8 cellular contexts compared by ENCODE assay signal in the genomic region with DNA sequence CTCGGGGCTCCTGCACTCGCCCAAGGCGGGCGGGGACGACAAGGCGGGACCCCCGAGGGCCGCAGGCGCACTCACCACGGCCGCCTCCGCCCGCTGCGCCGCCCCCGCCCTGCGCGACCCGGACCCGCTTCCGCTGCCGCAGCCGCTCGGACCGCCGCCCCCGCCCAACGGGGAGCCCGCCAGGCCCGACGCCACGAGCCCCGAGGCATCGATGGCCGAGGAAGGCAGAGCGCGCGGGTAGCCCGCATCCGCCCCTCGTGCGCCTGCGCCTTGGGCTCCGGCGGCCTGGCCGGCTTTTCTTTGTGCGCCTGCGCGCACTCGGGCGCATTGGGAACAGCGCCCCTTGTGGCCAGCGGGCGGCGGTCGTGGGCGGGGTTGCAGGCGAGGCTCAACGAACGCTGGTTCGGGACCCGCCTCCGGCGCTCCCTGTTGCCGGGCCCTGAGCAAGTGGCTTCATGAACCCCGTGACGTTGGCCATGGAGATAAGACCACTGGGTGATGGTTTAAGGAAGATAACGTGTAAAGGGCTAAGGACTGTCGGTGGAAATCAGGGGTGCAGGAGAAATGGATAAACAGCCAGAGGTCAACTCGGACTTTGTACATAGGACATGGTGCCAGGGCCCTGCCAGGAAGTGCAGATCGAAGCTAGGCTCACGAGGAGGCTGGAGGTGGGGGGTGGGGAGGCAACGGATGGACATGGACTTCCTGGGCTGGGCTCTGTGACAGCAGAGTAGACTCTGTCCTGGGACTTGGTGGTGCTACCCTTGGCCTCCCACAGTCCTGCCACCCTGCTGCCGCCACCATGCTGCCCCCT. TPM values are rescaled to one million over a fixed set of nuclear protein-coding genes. Genes with fewer than 3 reads are reported as not detected.
A peak's percentile ranks its signal among the peaks of the same experiment; 100 is the strongest.
DNase-seq lines count a peak whose midpoint lies in the region; ATAC-seq and TF ChIP-seq lines count a peak whose summit lies in the region.

C8G (plus strand) TSS at position 725 of the 814 bp plus-strand sequence; CDS start at position 803, 78 bp downstream.
A gene with protein sequence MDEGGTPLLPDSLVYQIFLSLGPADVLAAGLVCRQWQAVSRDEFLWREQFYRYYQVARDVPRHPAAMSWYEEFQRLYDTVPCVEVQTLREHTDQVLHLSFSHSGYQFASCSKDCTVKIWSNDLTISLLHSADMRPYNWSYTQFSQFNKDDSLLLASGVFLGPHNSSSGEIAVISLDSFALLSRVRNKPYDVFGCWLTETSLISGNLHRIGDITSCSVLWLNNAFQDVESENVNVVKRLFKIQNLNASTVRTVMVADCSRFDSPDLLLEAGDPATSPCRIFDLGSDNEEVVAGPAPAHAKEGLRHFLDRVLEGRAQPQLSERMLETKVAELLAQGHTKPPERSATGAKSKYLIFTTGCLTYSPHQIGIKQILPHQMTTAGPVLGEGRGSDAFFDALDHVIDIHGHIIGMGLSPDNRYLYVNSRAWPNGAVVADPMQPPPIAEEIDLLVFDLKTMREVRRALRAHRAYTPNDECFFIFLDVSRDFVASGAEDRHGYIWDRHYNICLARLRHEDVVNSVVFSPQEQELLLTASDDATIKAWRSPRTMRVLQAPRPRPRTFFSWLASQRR (minus strand): TSS at position 220 of the 814 bp plus-strand sequence. CDS start 655 bp downstream, outside the sequence.

- TF ChIP-seq RAD21 in liver (IDR thresholded peaks at IDR 0.05), result peak; percentile 60 to 61

- H3K9me3 ChIP-seq in liver (ENCODE audit: control insufficient read depth in 4 of 4, low read length in 3 of 4), result no peaks in the 10 kb centered on the region

- H3K36me3 ChIP-seq in liver (ENCODE audit: control insufficient read depth in 4 of 4, insufficient read depth in 3 of 4, low read depth in 1 of 4, low read length in 3 of 4), result peaks cover 0 to 14% (median 9%) of the 10 kb centered on the region in 4 donors

- H3K27me3 ChIP-seq in liver (ENCODE audit: control insufficient read depth in 4 of 4, insufficient read depth in 4 of 4, low read length in 3 of 4), result no peaks in the 10 kb centered on the region

- ATAC-seq in GM19351 (IDR thresholded peaks at IDR 0.05; ENCODE audit: unreplicated experiment) (peak; percentile 75), HG03520 (IDR thresholded peaks at IDR 0.05; ENCODE audit: unreplicated experiment) (peak; percentile 64)

- H3K9ac ChIP-seq in liver (ENCODE audit: low read depth in 1 of 2, low read length in 2 of 2), result peak within 1 kb of the TSS; percentile 63 to 74

- DNase-seq in CD1c-positive myeloid dendritic cell (ENCODE audit: extremely low spot score) (peak; percentile 99), NCI-H748 (lab: John Stamatoyannopoulos, UW; ENCODE audit: unreplicated experiment) (peak; percentile 96), dermis microvascular lymphatic vessel endothelial cell (ENCODE audit: low read depth in 2 of 2) (peak; percentile 81 to 93)
- DNase-seq in activated CD4-positive, alpha-beta T cell treated with anti-CD3 and anti-CD28 coated beads, Interleukin-2, amount 50 U/mL, for 4 hours, result peak; percentile 89 to 90
- peak; percentile 94 for DNase-seq in stimulated activated CD4-positive, alpha-beta T cell treated with anti-CD3 and anti-CD28 coated beads, Interleukin-4, amount 100 ng/mL, for 1 hour

- H3K4me1 ChIP-seq in liver (ENCODE audit: control insufficient read depth in 4 of 4, insufficient read depth in 4 of 4, low read length in 3 of 4), result peaks cover 17 to 74% (median 44%) of the 10 kb centered on the region in 4 donors

- peak; percentile 99 for TF ChIP-seq CTCF in liver (IDR thresholded peaks at IDR 0.05; ENCODE audit: low read depth, low read length, missing input control)

- 2% methylated on average over 74 of the region's 74 CpGs for WGBS in liver

- H3K27ac ChIP-seq in liver (ENCODE audit: low read depth in 1 of 2, low read length in 2 of 2), result peak within 1 kb of the TSS; percentile 86 to 95

- H3K4me3 ChIP-seq in liver (ENCODE audit: low read depth in 1 of 3, low read length in 3 of 3), result peak within 1 kb of the TSS; percentile 75 to 91 (median 78)

TF ChIP-seq in liver, 16 proteins besides CTCF, POLR2A, EP300 and RAD21:
- TF ChIP-seq, protein P1, sequence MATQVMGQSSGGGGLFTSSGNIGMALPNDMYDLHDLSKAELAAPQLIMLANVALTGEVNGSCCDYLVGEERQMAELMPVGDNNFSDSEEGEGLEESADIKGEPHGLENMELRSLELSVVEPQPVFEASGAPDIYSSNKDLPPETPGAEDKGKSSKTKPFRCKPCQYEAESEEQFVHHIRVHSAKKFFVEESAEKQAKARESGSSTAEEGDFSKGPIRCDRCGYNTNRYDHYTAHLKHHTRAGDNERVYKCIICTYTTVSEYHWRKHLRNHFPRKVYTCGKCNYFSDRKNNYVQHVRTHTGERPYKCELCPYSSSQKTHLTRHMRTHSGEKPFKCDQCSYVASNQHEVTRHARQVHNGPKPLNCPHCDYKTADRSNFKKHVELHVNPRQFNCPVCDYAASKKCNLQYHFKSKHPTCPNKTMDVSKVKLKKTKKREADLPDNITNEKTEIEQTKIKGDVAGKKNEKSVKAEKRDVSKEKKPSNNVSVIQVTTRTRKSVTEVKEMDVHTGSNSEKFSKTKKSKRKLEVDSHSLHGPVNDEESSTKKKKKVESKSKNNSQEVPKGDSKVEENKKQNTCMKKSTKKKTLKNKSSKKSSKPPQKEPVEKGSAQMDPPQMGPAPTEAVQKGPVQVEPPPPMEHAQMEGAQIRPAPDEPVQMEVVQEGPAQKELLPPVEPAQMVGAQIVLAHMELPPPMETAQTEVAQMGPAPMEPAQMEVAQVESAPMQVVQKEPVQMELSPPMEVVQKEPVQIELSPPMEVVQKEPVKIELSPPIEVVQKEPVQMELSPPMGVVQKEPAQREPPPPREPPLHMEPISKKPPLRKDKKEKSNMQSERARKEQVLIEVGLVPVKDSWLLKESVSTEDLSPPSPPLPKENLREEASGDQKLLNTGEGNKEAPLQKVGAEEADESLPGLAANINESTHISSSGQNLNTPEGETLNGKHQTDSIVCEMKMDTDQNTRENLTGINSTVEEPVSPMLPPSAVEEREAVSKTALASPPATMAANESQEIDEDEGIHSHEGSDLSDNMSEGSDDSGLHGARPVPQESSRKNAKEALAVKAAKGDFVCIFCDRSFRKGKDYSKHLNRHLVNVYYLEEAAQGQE (IDR thresholded peaks at IDR 0.05), result peak; percentile 90
- peak in 1 of 2 donors; percentile 55 for TF ChIP-seq GABPA (IDR thresholded peaks at IDR 0.05 in 1 of 2, conservative IDR thresholded peaks at IDR 0.05 in 1 of 2)
- TF ChIP-seq FOXA1 (IDR thresholded peaks at IDR 0.05), result peak; percentile 54
- peak; percentile 49 for TF ChIP-seq NR2F2 (IDR thresholded peaks at IDR 0.05)
- peak; percentile 92 for TF ChIP-seq HNF4G (IDR thresholded peaks at IDR 0.05)
- TF ChIP-seq, protein P2, sequence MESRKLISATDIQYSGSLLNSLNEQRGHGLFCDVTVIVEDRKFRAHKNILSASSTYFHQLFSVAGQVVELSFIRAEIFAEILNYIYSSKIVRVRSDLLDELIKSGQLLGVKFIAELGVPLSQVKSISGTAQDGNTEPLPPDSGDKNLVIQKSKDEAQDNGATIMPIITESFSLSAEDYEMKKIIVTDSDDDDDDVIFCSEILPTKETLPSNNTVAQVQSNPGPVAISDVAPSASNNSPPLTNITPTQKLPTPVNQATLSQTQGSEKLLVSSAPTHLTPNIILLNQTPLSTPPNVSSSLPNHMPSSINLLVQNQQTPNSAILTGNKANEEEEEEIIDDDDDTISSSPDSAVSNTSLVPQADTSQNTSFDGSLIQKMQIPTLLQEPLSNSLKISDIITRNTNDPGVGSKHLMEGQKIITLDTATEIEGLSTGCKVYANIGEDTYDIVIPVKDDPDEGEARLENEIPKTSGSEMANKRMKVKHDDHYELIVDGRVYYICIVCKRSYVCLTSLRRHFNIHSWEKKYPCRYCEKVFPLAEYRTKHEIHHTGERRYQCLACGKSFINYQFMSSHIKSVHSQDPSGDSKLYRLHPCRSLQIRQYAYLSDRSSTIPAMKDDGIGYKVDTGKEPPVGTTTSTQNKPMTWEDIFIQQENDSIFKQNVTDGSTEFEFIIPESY (IDR thresholded peaks at IDR 0.05), result no peak
- TF ChIP-seq HNF4A (conservative IDR thresholded peaks at IDR 0.05), result peak; percentile 96 to 98
- TF ChIP-seq ATF3 (IDR thresholded peaks at IDR 0.05), result no peak
- TF ChIP-seq EGR1 (IDR thresholded peaks at IDR 0.05; ENCODE audit: low read depth in 2 of 2), result peak in 1 of 2 donors; percentile 73
- no peak for TF ChIP-seq JUND (IDR thresholded peaks at IDR 0.05)
- peak; percentile 40 for TF ChIP-seq FOXA2 (IDR thresholded peaks at IDR 0.05)
- peak; percentile 94 for TF ChIP-seq YY1 (IDR thresholded peaks at IDR 0.05)
- TF ChIP-seq, protein P3, sequence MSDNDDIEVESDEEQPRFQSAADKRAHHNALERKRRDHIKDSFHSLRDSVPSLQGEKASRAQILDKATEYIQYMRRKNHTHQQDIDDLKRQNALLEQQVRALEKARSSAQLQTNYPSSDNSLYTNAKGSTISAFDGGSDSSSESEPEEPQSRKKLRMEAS (IDR thresholded peaks at IDR 0.05), result peak; percentile 48
- TF ChIP-seq TAF1 (conservative IDR thresholded peaks at IDR 0.05), result peak; percentile 93
- peak; percentile 98 for TF ChIP-seq SP1 (IDR thresholded peaks at IDR 0.05)
- peak; percentile 88 to 91 for TF ChIP-seq RXRA (IDR thresholded peaks at IDR 0.05)

RNA-seq across cellular contexts. Expression of gene C8G, which starts in this region (rescaled TPM):
- total RNA-seq in dermis microvascular lymphatic vessel endothelial cell, result 0.51 and 0.77 TPM in 2 replicates
- 100 to 1,000 TPM in 1 of 2 donors, 10 to 100 TPM in 1; 25.1 to 323 TPM for total RNA-seq in liver
- polyA plus RNA-seq in liver, result 1,000 to 10,000 TPM in 1 of 2 donors, 100 to 1,000 TPM in 1; 892 to 1,117 TPM

RNA-seq across cellular contexts. Expression of the second gene that starts in this region (rescaled TPM):
- 130 and 218 TPM in 2 replicates for total RNA-seq in dermis microvascular lymphatic vessel endothelial cell
- 100 to 1,000 TPM in 1 of 2 donors, 10 to 100 TPM in 1; 64.0 to 163 TPM for total RNA-seq in liver
- 100 to 1,000 TPM in 1 of 2 donors, 10 to 100 TPM in 1; 87.1 to 130 TPM for polyA plus RNA-seq in liver

Comparison
In these comparisons a context has a peak if more than half of its experiments do, and no peak if none do; other contexts are left out.
1. Peak in every context shown above with its lines: DNase-seq, ATAC-seq, H3K4me3 ChIP-seq and H3K27ac ChIP-seq.
2. RNA of gene C8G (total RNA-seq): 25.1 to 323 TPM in liver; 0.51 to 0.77 TPM in dermis microvascular lymphatic vessel endothelial cell; every median in the first group is over 10 times any median in the second.